ENCODE assay signal across 9 cellular contexts in the genomic region with DNA sequence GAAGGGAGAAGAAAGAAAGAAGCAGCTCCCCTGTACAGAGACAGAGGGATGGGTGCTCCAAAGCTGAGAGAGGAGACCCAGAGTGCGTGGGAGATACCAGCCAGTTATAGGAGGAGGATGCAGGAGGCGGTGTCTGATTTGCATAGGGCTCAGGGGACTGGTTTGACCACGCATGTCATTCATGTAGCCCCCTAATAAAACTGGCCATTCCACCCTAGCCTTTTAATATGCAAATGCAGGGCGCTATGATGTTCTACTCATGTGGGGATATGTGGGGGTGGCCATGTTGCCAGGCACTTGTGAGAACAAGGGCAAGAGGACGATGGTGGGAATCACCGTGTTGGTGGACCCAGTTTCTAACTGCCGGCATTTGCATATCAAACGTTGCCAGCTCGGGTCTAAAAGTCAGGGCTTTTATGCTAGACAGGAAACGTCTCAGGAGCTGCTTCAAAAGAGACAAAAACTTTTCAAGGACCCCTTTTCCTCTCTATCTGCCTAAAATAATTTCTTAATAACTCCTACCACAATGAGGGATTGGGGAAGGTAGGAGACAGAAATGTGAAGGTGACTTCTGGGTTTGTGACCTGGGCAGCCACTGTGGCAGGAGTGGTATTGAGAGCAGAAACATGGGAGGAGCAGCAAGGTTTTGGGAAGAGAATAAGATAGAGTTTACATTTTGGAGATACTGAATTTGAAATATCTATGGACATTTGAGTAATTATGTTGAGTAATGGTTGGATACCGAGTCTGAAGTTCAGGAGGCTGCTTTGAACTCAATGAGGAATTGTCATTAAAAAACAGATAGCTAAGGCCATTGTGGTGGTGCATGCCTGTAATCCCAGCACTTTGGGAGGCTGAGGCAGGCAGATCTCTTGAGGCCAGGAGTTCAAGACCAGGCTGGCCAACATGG. TPM values are rescaled to one million over a fixed set of nuclear protein-coding genes. Genes with fewer than 3 reads are reported as not detected.
DNase-seq lines count a peak whose midpoint lies in the region; ATAC-seq and TF ChIP-seq lines count a peak whose summit lies in the region.
"Had no signal": no experiment of that assay in that cellular context is flagged by ENCODE, and none has a peak within 500 bp of the region (broad histone marks: within the 10 kb centered on the region; RNA-seq: fewer than 3 reads in every experiment).

No MANE protein-coding gene starts in this region.

- no peaks in the 10 kb centered on the region for H3K9me3 Mint-ChIP-seq in endothelial cell (ENCODE audit: unreplicated experiment)

- H3K36me3 Mint-ChIP-seq in endothelial cell (ENCODE audit: low read depth, unreplicated experiment) = no peaks in the 10 kb centered on the region

- H3K27ac Mint-ChIP-seq in endothelial cell (ENCODE audit: unreplicated experiment) = peak overlapping the region; percentile 44

- peaks cover 4% of the 10 kb centered on the region for H3K27me3 Mint-ChIP-seq in endothelial cell (ENCODE audit: unreplicated experiment)

- H3K4me1 Mint-ChIP-seq in endothelial cell (ENCODE audit: unreplicated experiment) = peaks cover 19% of the 10 kb centered on the region

- TF ChIP-seq CTCF in endothelial cell (IDR thresholded peaks at IDR 0.05; ENCODE audit: unreplicated experiment) = no peak

- no peak for ATAC-seq in GM19324 (IDR thresholded peaks at IDR 0.05; ENCODE audit: low FRiP score, unreplicated experiment)

- no peak overlapping the region for H3K4me3 Mint-ChIP-seq in endothelial cell (ENCODE audit: unreplicated experiment)

- DNase-seq in activated CD8-positive, alpha-beta memory T cell treated with anti-CD3 and anti-CD28 coated beads for 24 hours = peak; percentile 72
- DNase-seq in activated CD8-positive, alpha-beta memory T cell treated with anti-CD3 and anti-CD28 coated beads, Interleukin-2, amount 50 U/mL, for 4 hours = no peak
- DNase-seq in NCI-H526 (lab: John Stamatoyannopoulos, UW) = peak; percentile 92 to 94
- no peak for DNase-seq in endothelial cell (ENCODE audit: low spot score)
- peak; percentile 34 for DNase-seq in stimulated activated CD8-positive, alpha-beta memory T cell treated with anti-CD3 and anti-CD28 coated beads, Interleukin-4, amount 100 ng/mL, for 48 hours
- DNase-seq in NCI-H1105 (lab: John Stamatoyannopoulos, UW) = no peak
- no peak for DNase-seq in NCI-H1694 (lab: John Stamatoyannopoulos, UW)
- DNase-seq: NCI-H1105 treated with DMSO at 0.1 percent for 48 hours had no signal

RNA-seq across cellular contexts. Expression of a gene that starts 2.2 kb away (rescaled TPM):
- total RNA-seq in endothelial cell (ENCODE audit: unreplicated experiment) = 32.7 TPM

RNA-seq across cellular contexts. Expression of a gene that starts 12.9 kb away (rescaled TPM):
- total RNA-seq in endothelial cell (ENCODE audit: unreplicated experiment) = 117 TPM

RNA-seq across cellular contexts. Expression of a gene that starts 13.2 kb away (rescaled TPM):
- total RNA-seq in endothelial cell (ENCODE audit: unreplicated experiment) = 80.3 TPM

Comparison
In these comparisons a context has a peak if more than half of its experiments do, and no peak if none do; other contexts are left out.
1. DNase-seq: peak in activated CD8-positive, alpha-beta memory T cell treated with anti-CD3 and anti-CD28 coated beads for 24 hours (single experiment), NCI-H526 (2 of 2) and stimulated activated CD8-positive, alpha-beta memory T cell treated with anti-CD3 and anti-CD28 coated beads, Interleukin-4, amount 100 ng/mL, for 48 hours (single experiment); none in activated CD8-positive, alpha-beta memory T cell treated with anti-CD3 and anti-CD28 coated beads, Interleukin-2, amount 50 U/mL, for 4 hours (single experiment), endothelial cell (single experiment), NCI-H1105 (single experiment) and NCI-H1694 (single experiment).